ENCODE assay signal across 8 cellular contexts in the genomic region with DNA sequence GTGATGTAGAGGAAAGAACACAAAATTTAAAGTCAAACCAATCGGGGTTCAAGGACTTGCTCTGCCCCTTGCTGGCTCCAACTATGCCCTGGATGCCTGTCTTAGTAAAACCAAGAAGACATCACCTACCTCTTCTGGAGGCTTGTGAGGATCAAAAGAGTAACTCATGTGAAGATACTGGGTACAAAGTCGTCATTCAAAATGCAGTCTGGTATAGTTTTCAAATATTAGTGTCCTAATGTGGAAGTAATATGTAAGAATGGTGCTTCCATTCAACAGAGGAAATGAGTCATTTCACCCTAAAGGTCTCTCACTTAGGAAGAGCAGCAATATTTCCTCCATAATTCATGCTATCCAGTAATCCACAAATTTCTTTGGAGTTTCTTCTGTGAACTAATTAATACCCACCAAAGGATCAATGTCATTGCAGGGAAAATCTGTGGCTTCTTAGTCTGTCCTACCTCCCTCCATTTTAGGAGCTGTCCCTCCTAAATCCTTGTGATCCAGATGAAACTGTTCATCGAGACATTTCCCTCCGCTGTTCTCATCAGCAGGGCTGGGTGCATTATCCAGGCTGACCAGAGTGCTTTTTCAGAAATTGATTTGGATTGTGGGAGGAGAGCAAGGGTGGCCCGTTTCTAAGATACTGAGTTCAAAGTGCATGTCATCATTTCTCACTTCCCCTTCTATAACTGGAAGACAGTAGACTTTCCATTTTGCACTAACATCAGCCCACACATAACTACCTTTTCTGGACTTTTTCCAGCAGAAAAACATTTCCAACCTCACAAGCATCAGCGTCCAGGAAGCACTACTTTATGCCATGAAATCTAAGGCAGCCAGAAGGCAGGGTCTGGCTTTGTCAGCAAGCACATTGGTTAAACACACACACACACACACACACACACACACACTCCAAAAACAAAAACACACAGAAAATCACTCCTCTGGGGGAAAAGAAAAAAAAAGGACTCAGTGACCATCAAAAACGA.
DNase-seq lines count a peak whose midpoint lies in the region; ATAC-seq and TF ChIP-seq lines count a peak whose summit lies in the region.

No MANE protein-coding gene starts in this region.

- no peak overlapping the region for H3K4me3 Mint-ChIP-seq in WTC11

- no peak for DNase-seq in BE2C
- DNase-seq in SKM-1 treated with dmso at 0.1 percent for 144 hours (lab: John Stamatoyannopoulos, UW; ENCODE audit: unreplicated experiment), result peak; percentile 58
- no peak for DNase-seq in left colon
- no peak for DNase-seq in gastrocnemius medialis
- no peak for DNase-seq in esophagus muscularis mucosa (ENCODE audit: extremely low spot score)
- no peak for DNase-seq in WTC11 (ENCODE audit: low spot score)

- CTCF ChIA-PET in WTC11 (lab: Charles Lee), result no interaction called here

- TF ChIP-seq POLR2A in gastrocnemius medialis (IDR thresholded peaks at IDR 0.05), result no peak
- TF ChIP-seq POLR2A in esophagus muscularis mucosa (IDR thresholded peaks at IDR 0.05; ENCODE audit: low read depth), result no peak

- H3K9me3 Mint-ChIP-seq in WTC11, result no peaks in the 10 kb centered on the region

- no peak overlapping the region for H3K27ac Mint-ChIP-seq in WTC11

- no peak overlapping the region for H3K27ac ChIP-seq in gastrocnemius medialis
- peak overlapping the region in 1 of 4 donors; percentile 3 for H3K27ac ChIP-seq in esophagus muscularis mucosa (replicated peaks in 1 of 4)

- H3K4me1 ChIP-seq in BE2C, result peaks cover 8% of the 10 kb centered on the region
- peaks cover 0 to 4% of the 10 kb centered on the region in 2 donors for H3K4me1 ChIP-seq in gastrocnemius medialis
- H3K4me1 ChIP-seq in esophagus muscularis mucosa, result peaks cover 7 to 45% (median 37%) of the 10 kb centered on the region in 4 donors

- in situ Hi-C loops in gastrocnemius medialis (cut with MboI; ENCODE audit: low sequenced_read_pairs in 4 of 4), result no loop called here

- no peak for TF ChIP-seq CTCF in BE2C (IDR thresholded peaks at IDR 0.05; ENCODE audit: low read depth, low read length)
- no peak for TF ChIP-seq CTCF in gastrocnemius medialis (IDR thresholded peaks at IDR 0.05 in 4 of 5, conservative IDR thresholded peaks at IDR 0.05 in 1 of 5)
- no peak for TF ChIP-seq CTCF in esophagus muscularis mucosa (IDR thresholded peaks at IDR 0.05)
- TF ChIP-seq CTCF in WTC11 (IDR thresholded peaks at IDR 0.05), result no peak

- H3K36me3 Mint-ChIP-seq in WTC11, result no peaks in the 10 kb centered on the region

- H3K27me3 ChIP-seq in BE2C (no peaks in the 10 kb centered on the region), gastrocnemius medialis (no peaks in the 10 kb centered on the region), esophagus muscularis mucosa (no peaks in the 10 kb centered on the region)

- H3K36me3 ChIP-seq in BE2C (no peaks in the 10 kb centered on the region), gastrocnemius medialis (no peaks in the 10 kb centered on the region), esophagus muscularis mucosa (no peaks in the 10 kb centered on the region)

- POLR2A ChIA-PET in WTC11 (lab: Charles Lee), result no interaction called here

- intact Hi-C loops in left colon (cut with DNase I, micrococcal nuclease) (no loop called here), gastrocnemius medialis (cut with DNase I; ENCODE audit: low total_unique reads) (no loop called here), esophagus muscularis mucosa (cut with DNase I) (no loop called here)

- no peaks in the 10 kb centered on the region; the same call in 1 of the 2 replicates for H3K27me3 Mint-ChIP-seq in WTC11 (ENCODE audit: low read depth)

- H3K9me3 ChIP-seq in BE2C, result no peaks in the 10 kb centered on the region
- H3K9me3 ChIP-seq in gastrocnemius medialis, result no peaks in the 10 kb centered on the region
- H3K9me3 ChIP-seq in esophagus muscularis mucosa, result no peaks in the 10 kb centered on the region

- H3K4me3 ChIP-seq in BE2C (ENCODE audit: low read depth, low read length) (peak overlapping the region; percentile 29), gastrocnemius medialis (no peak overlapping the region), esophagus muscularis mucosa (no peak overlapping the region)

- WGBS in esophagus muscularis mucosa, result 55% methylated on average over 7 of the region's 7 CpGs

- ATAC-seq in GM19023 (IDR thresholded peaks at IDR 0.05; ENCODE audit: unreplicated experiment) (peak; percentile 66), HG03103 (IDR thresholded peaks at IDR 0.05; ENCODE audit: low read depth, unreplicated experiment) (peak; percentile 60), left colon (peak; percentile 56), gastrocnemius medialis (no peak), WTC11 (no peak)

- no peaks in the 10 kb centered on the region for H3K4me1 Mint-ChIP-seq in WTC11

- TF ChIP-seq EP300 in esophagus muscularis mucosa (IDR thresholded peaks at IDR 0.05), result no peak

TF ChIP-seq in WTC11, 78 proteins besides CTCF, POLR2A, EP300 and RAD21 (continues in another document):
- TF ChIP-seq TP53 (CRISPR knock-in tag; IDR thresholded peaks at IDR 0.05) (no peak), JUN (CRISPR knock-in tag; IDR thresholded peaks at IDR 0.05) (no peak), ZNF219 (CRISPR knock-in tag; IDR thresholded peaks at IDR 0.05; ENCODE audit: borderline replicate concordance) (no peak), GTF2I (CRISPR knock-in tag; conservative IDR thresholded peaks at IDR 0.05) (no peak), ZNF671 (CRISPR knock-in tag; IDR thresholded peaks at IDR 0.05) (no peak), SMAD4 (CRISPR knock-in tag; IDR thresholded peaks at IDR 0.05) (no peak), FOXP1 (CRISPR knock-in tag; IDR thresholded peaks at IDR 0.05; ENCODE audit: borderline replicate concordance) (no peak)
- TF ChIP-seq, protein P1, sequence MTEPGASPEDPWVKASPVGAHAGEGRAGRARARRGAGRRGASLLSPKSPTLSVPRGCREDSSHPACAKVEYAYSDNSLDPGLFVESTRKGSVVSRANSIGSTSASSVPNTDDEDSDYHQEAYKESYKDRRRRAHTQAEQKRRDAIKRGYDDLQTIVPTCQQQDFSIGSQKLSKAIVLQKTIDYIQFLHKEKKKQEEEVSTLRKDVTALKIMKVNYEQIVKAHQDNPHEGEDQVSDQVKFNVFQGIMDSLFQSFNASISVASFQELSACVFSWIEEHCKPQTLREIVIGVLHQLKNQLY (CRISPR knock-in tag; IDR thresholded peaks at IDR 0.05), result no peak
- TF ChIP-seq, protein P2, sequence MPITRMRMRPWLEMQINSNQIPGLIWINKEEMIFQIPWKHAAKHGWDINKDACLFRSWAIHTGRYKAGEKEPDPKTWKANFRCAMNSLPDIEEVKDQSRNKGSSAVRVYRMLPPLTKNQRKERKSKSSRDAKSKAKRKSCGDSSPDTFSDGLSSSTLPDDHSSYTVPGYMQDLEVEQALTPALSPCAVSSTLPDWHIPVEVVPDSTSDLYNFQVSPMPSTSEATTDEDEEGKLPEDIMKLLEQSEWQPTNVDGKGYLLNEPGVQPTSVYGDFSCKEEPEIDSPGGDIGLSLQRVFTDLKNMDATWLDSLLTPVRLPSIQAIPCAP (CRISPR knock-in tag; IDR thresholded peaks at IDR 0.05), result no peak
- TF ChIP-seq, protein P3, sequence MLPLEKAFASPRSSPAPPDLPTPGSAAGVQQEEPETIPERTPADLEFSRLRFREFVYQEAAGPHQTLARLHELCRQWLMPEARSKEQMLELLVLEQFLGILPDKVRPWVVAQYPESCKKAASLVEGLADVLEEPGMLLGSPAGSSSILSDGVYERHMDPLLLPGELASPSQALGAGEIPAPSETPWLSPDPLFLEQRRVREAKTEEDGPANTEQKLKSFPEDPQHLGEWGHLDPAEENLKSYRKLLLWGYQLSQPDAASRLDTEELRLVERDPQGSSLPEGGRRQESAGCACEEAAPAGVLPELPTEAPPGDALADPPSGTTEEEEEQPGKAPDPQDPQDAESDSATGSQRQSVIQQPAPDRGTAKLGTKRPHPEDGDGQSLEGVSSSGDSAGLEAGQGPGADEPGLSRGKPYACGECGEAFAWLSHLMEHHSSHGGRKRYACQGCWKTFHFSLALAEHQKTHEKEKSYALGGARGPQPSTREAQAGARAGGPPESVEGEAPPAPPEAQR (CRISPR knock-in tag; IDR thresholded peaks at IDR 0.05), result no peak
- TF ChIP-seq, protein P4, sequence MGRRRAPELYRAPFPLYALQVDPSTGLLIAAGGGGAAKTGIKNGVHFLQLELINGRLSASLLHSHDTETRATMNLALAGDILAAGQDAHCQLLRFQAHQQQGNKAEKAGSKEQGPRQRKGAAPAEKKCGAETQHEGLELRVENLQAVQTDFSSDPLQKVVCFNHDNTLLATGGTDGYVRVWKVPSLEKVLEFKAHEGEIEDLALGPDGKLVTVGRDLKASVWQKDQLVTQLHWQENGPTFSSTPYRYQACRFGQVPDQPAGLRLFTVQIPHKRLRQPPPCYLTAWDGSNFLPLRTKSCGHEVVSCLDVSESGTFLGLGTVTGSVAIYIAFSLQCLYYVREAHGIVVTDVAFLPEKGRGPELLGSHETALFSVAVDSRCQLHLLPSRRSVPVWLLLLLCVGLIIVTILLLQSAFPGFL (CRISPR knock-in tag; IDR thresholded peaks at IDR 0.05; ENCODE audit: borderline replicate concordance), result no peak
- TF ChIP-seq, protein P5, sequence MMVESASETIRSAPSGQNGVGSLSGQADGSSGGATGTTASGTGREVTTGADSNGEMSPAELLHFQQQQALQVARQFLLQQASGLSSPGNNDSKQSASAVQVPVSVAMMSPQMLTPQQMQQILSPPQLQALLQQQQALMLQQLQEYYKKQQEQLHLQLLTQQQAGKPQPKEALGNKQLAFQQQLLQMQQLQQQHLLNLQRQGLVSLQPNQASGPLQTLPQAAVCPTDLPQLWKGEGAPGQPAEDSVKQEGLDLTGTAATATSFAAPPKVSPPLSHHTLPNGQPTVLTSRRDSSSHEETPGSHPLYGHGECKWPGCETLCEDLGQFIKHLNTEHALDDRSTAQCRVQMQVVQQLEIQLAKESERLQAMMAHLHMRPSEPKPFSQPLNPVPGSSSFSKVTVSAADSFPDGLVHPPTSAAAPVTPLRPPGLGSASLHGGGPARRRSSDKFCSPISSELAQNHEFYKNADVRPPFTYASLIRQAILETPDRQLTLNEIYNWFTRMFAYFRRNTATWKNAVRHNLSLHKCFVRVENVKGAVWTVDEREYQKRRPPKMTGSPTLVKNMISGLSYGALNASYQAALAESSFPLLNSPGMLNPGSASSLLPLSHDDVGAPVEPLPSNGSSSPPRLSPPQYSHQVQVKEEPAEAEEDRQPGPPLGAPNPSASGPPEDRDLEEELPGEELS (CRISPR knock-in tag; IDR thresholded peaks at IDR 0.05), result no peak

Comparison
In these comparisons a context has a peak if more than half of its experiments do, and no peak if none do; other contexts are left out.
1. ATAC-seq: peak in GM19023 (single experiment), HG03103 (single experiment) and left colon (single experiment); none in gastrocnemius medialis (0 of 2) and WTC11 (single experiment).